Comparison of ENCODE assay signal across 8 cellular contexts in genomic region chr14:103679351-103679750, GRCh38. TPM values are rescaled to one million over a fixed set of nuclear protein-coding genes. Genes with fewer than 3 reads are reported as not detected.
DNase-seq lines count a peak whose midpoint lies in the region; ATAC-seq lines count a peak whose summit lies in the region.

No MANE protein-coding gene starts in this region.

- DNase-seq in COLO829 (ENCODE audit: low spot score) (peak; percentile 28), NOMO-1 (lab: John Stamatoyannopoulos, UW; ENCODE audit: unreplicated experiment in 2 of 2) (peak; percentile 74 to 75), right cardiac atrium (peak in 2 of 3 donors; percentile 79 to 84)
- DNase-seq in activated naive CD4-positive, alpha-beta T cell treated with Interleukin-2 at 50 U/mL for 16 hours, result peak; percentile 36
- DNase-seq in stimulated activated CD8-positive, alpha-beta memory T cell treated with anti-CD3 and anti-CD28 coated beads, Interleukin-12 subunit alpha, Interleukin-12 subunit beta, amount 100 ng/mL, for 4 hours (ENCODE audit: low read depth), result peak; percentile 9
- DNase-seq in activated effector memory CD4-positive, alpha-beta T cell treated with Interleukin-2 at 50 U/mL for 16 hours, result no peak

- H3K27ac ChIP-seq in right cardiac atrium (ENCODE audit: low read length), result no peak overlapping the region

- WGBS in right cardiac atrium, result 40% methylated on average over 13 of the region's 13 CpGs

- intact Hi-C loops in right cardiac atrium (cut with DNase I), result no loop called here

- no peaks in the 10 kb centered on the region for H3K4me1 ChIP-seq in right cardiac atrium (ENCODE audit: control insufficient read depth, insufficient read depth, low read length)

- H3K27me3 ChIP-seq in right cardiac atrium (ENCODE audit: control insufficient read depth, insufficient read depth), result no peaks in the 10 kb centered on the region

- ATAC-seq in GM21528 (IDR thresholded peaks at IDR 0.05; ENCODE audit: low FRiP score, unreplicated experiment) (peak; percentile 66), right cardiac atrium (peak; percentile 77 to 82), GM18519 (IDR thresholded peaks at IDR 0.05; ENCODE audit: low FRiP score, unreplicated experiment) (no peak)

- no peaks in the 10 kb centered on the region for H3K9me3 ChIP-seq in right cardiac atrium (ENCODE audit: control insufficient read depth, low read length)

- H3K4me3 ChIP-seq in right cardiac atrium (ENCODE audit: low read length), result no peak overlapping the region

RNA-seq across cellular contexts. Expression of gene XRCC3, which starts 35.9 kb away (rescaled TPM):
- 1 to 10 TPM; 2.1 to 5.6 (median 2.4) TPM for total RNA-seq in right cardiac atrium
- 2.2 TPM for polyA plus RNA-seq in right cardiac atrium

RNA-seq across cellular contexts. Expression of gene ZFYVE21, which starts 36.3 kb away (rescaled TPM):
- total RNA-seq in right cardiac atrium, result 10 to 100 TPM; 42.0 to 61.0 (median 52.4) TPM
- 66.8 TPM for polyA plus RNA-seq in right cardiac atrium

RNA-seq across cellular contexts. Expression of gene KLC1, which starts 50.3 kb away (rescaled TPM):
- 100 to 1,000 TPM; 110 to 137 (median 129) TPM for total RNA-seq in right cardiac atrium
- 112 TPM for polyA plus RNA-seq in right cardiac atrium
